In the genomic region with DNA sequence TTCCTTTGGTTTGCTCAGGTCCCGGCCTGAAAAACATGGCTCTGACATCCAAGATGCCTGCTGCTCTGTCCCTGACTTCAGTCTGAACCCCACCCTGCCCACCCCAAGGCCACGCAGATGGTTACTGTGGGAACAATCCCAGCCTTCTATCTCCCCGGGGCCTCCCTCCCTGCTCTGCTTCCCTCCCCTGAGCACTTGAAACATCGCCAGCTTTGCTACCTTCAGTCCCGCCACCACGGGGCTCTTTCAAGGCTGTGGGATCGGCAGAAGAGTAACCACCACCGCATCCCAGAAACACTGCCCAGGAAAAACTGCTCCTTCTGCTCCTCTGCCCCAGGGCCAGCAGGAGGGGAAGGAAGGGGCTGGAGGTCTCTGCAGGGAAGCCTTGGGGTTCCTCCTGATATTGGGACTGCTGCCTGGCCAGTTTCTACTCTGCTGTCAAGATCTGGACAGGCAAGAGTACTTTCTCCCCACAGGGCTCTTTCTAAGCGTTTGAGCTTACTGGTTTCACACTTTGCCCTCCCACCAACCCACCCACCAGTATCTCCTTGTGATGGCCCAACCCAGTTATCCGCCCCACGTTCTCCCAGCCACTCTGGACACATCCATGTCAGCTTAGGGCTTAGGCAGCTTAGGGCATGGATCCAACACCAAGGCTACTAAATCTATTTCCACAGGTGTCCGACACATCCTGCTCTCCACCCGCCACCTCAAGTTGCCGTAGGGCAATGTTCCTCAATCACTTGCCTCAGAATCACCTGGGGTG, we compare ENCODE assay signal across 30 cellular contexts. TPM values are rescaled to one million over a fixed set of nuclear protein-coding genes. Genes with fewer than 3 reads are reported as not detected.
"Had no signal": no experiment of that assay in that cellular context is flagged by ENCODE, and none has a peak within 500 bp of the region (broad histone marks: within the 10 kb centered on the region; RNA-seq: fewer than 3 reads in every experiment).

No MANE protein-coding gene starts in this region.

- H3K9me3 ChIP-seq: esophagus squamous epithelium, mucosa of descending colon, neutrophil, psoas muscle, spleen, transverse colon, upper lobe of right lung, uterus had no signal

- H3K27ac ChIP-seq: esophagus squamous epithelium, neutrophil, psoas muscle, skin epidermis, spleen, transverse colon, upper lobe of right lung, uterus had no signal

- ATAC-seq: effector memory CD8-positive, alpha-beta T cell; left colon; left ventricle myocardium superior; mucosa of descending colon; natural killer cell treated with Interleukin-12 subunit alpha and Interleukin-12 subunit beta and Interleukin-15 and Interleukin-18, amount 100 ng/mL, for 72 hours; psoas muscle; right cardiac atrium; stimulated activated memory B cell treated with anti-CD40 and anti-IgM and Interleukin-4, amounts not matched to agents 10 μg/mL and 1 μg/mL and 100 μg/mL, for 72 hours; upper lobe of right lung had no signal

- H3K4me1 ChIP-seq: psoas muscle, spleen, transverse colon, upper lobe of right lung, uterus had no signal

- H3K27me3 ChIP-seq: esophagus squamous epithelium, spleen, transverse colon, upper lobe of right lung, uterus had no signal

- H3K36me3 ChIP-seq: neutrophil, transverse colon, upper lobe of right lung, uterus had no signal

- H3K4me3 ChIP-seq: esophagus squamous epithelium, lung, mucosa of descending colon, psoas muscle, skin epidermis, spleen, transverse colon, upper lobe of right lung, uterus had no signal

- DNase-seq: cortex of kidney; effector memory CD8-positive, alpha-beta T cell; erythroblast; esophagus squamous epithelium; hypothalamus; immature natural killer cell; islet precursor cell; kidney glomerular epithelial cell; left colon; mucosa of descending colon; naive B cell; posterior cingulate gyrus; psoas muscle; right cardiac atrium; spleen; stimulated activated CD4-positive, alpha-beta T cell treated with anti-CD3 and anti-CD28 coated beads, Interleukin-4, amount 100 ng/mL, for 4 hours; transverse colon; upper lobe of right lung; uterus had no signal

RNA-seq across cellular contexts. Expression of gene REN, which starts 22.7 kb away (rescaled TPM):
- total RNA-seq: dermis microvascular lymphatic vessel endothelial cell; frontal cortex; left ventricle myocardium superior; natural killer cell treated with Interleukin-12 subunit alpha and Interleukin-12 subunit beta and Interleukin-15 and Interleukin-18, amount 100 ng/mL, for 72 hours; neural crest cell; psoas muscle; renal cortical epithelial cell had no signal

RNA-seq across cellular contexts. Expression of gene KISS1, which starts 52.8 kb away (rescaled TPM):
- total RNA-seq: esophagus squamous epithelium; frontal cortex; left ventricle myocardium superior; lung; natural killer cell treated with Interleukin-12 subunit alpha and Interleukin-12 subunit beta and Interleukin-15 and Interleukin-18, amount 100 ng/mL, for 72 hours; neural crest cell; omental fat pad; psoas muscle; renal cortical epithelial cell; right cardiac atrium; spleen; transverse colon; uterus had no signal
